ENCODE assay signal across 1 cellular context in the genomic region with DNA sequence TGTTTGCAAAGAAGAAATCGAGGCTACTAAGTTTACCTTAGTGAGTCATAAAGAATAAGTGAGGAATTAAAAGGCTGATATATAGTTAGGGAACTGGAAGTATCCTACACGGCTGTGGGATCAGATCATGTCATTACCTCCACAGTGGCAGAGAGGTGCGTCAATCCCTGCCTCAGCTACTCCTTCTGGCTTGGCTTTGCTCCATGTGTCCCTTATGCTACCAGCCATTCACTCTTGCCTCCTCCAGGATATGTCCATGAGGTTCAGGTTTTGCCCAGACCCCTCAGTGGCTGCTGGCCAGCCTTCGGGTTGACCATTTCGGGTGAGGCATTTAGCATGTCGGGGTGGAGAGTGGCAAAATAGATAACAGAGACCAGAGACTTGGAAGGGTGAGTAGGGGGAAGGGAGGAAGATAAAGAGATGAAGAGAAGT.
TF ChIP-seq lines count a peak whose summit lies in the region.

No MANE protein-coding gene starts in this region.

TF ChIP-seq in K562, 482 proteins besides CTCF, POLR2A, EP300 and RAD21 (continued from another document and continues in another):
- TF ChIP-seq, protein P1, sequence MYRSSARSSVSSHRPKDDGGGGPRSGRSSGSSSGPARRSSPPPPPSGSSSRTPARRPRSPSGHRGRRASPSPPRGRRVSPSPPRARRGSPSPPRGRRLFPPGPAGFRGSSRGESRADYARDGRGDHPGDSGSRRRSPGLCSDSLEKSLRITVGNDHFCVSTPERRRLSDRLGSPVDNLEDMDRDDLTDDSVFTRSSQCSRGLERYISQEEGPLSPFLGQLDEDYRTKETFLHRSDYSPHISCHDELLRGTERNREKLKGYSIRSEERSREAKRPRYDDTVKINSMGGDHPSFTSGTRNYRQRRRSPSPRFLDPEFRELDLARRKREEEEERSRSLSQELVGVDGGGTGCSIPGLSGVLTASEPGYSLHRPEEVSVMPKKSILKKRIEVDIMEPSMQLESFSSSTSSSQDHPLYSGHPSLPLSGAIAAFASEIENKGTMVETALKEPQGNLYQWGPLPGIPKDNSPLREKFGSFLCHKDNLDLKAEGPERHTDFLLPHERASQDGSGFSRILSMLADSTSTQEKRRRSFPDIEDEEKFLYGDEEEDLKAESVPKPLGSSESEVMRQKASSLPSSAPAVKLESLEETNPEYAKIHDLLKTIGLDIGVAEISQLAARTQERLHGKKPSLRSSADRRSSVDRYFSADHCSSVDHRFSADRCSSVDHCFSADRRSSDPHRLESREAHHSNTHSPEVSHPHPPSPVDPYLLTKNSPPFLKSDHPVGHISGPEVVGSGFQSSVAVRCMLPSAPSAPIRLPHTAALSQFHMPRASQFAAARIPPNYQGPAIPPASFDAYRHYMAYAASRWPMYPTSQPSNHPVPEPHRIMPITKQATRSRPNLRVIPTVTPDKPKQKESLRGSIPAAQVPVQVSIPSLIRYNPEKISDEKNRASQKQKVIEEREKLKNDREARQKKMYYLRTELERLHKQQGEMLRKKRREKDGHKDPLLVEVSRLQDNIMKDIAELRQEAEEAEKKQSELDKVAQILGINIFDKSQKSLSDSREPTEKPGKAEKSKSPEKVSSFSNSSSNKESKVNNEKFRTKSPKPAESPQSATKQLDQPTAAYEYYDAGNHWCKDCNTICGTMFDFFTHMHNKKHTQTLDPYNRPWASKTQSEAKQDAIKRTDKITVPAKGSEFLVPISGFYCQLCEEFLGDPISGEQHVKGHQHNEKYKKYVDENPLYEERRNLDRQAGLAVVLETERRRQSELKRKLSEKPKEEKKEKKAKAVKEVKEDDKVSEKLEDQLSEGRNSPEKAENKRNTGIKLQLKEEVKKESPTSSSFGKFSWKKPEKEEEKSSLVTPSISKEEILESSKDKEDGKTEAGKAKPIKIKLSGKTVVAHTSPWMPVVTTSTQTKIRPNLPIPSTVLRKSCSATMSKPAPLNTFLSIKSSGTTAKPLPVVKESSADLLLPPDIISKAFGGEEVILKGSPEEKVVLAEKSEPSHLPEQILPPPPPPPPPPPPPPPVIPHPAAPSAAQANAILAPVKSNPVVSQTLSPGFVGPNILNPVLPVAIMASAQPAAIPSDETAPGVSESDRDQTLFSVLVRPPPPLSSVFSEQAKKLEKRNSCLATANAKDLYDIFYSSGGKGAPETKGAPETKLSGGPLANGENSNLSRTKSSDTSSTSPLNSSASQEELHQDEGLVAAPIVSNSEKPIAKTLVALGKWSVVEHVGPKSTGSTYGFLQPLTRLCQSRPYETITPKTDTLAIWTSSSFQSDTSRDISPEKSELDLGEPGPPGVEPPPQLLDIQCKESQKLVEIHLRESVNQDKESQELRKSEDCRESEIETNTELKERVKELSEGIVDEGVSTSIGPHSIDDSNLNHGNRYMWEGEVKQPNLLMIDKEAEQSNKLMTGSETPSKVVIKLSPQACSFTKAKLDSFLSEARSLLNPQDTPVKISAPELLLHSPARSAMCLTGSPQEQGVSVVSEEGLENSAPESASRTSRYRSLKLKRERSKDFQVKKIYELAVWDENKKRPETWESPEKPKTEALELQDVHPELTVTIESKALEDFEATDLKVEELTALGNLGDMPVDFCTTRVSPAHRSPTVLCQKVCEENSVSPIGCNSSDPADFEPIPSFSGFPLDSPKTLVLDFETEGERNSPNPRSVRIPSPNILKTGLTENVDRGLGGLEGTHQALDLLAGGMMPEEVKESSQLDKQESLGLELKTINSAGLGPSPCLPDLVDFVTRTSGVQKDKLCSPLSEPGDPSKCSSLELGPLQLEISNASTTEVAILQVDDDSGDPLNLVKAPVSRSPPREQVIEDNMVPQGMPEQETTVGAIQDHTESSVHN (IDR thresholded peaks at IDR 0.05; ENCODE audit: borderline replicate concordance in 1 of 2, low read depth in 1 of 2): no peak
- no peak for TF ChIP-seq COPS2 (conservative IDR thresholded peaks at IDR 0.05)
- TF ChIP-seq, protein P2, sequence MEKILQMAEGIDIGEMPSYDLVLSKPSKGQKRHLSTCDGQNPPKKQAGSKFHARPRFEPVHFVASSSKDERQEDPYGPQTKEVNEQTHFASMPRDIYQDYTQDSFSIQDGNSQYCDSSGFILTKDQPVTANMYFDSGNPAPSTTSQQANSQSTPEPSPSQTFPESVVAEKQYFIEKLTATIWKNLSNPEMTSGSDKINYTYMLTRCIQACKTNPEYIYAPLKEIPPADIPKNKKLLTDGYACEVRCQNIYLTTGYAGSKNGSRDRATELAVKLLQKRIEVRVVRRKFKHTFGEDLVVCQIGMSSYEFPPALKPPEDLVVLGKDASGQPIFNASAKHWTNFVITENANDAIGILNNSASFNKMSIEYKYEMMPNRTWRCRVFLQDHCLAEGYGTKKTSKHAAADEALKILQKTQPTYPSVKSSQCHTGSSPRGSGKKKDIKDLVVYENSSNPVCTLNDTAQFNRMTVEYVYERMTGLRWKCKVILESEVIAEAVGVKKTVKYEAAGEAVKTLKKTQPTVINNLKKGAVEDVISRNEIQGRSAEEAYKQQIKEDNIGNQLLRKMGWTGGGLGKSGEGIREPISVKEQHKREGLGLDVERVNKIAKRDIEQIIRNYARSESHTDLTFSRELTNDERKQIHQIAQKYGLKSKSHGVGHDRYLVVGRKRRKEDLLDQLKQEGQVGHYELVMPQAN (IDR thresholded peaks at IDR 0.05; ENCODE audit: borderline replicate concordance): no peak
- peak in 1 of 2 experiments; percentile 52; a peak in 2 of 4 replicates for TF ChIP-seq TBL1XR1 (IDR thresholded peaks at IDR 0.05; ENCODE audit: low read length in 2 of 2)
- TF ChIP-seq NCOA6 (IDR thresholded peaks at IDR 0.05): no peak
- no peak for TF ChIP-seq TBP (optimal IDR thresholded peaks at IDR 0.05; ENCODE audit: low read depth, low read length)
- no peak for TF ChIP-seq TARDBP (IDR thresholded peaks at IDR 0.05)
- TF ChIP-seq, protein P3, sequence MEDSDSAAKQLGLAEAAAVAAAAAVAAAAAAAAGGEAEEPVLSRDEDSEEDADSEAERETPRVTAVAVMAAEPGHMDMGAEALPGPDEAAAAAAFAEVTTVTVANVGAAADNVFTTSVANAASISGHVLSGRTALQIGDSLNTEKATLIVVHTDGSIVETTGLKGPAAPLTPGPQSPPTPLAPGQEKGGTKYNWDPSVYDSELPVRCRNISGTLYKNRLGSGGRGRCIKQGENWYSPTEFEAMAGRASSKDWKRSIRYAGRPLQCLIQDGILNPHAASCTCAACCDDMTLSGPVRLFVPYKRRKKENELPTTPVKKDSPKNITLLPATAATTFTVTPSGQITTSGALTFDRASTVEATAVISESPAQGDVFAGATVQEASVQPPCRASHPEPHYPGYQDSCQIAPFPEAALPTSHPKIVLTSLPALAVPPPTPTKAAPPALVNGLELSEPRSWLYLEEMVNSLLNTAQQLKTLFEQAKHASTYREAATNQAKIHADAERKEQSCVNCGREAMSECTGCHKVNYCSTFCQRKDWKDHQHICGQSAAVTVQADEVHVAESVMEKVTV (CRISPR knock-in tag; IDR thresholded peaks at IDR 0.05): no peak
- TF ChIP-seq, protein P4, sequence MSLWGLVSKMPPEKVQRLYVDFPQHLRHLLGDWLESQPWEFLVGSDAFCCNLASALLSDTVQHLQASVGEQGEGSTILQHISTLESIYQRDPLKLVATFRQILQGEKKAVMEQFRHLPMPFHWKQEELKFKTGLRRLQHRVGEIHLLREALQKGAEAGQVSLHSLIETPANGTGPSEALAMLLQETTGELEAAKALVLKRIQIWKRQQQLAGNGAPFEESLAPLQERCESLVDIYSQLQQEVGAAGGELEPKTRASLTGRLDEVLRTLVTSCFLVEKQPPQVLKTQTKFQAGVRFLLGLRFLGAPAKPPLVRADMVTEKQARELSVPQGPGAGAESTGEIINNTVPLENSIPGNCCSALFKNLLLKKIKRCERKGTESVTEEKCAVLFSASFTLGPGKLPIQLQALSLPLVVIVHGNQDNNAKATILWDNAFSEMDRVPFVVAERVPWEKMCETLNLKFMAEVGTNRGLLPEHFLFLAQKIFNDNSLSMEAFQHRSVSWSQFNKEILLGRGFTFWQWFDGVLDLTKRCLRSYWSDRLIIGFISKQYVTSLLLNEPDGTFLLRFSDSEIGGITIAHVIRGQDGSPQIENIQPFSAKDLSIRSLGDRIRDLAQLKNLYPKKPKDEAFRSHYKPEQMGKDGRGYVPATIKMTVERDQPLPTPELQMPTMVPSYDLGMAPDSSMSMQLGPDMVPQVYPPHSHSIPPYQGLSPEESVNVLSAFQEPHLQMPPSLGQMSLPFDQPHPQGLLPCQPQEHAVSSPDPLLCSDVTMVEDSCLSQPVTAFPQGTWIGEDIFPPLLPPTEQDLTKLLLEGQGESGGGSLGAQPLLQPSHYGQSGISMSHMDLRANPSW (CRISPR knock-in tag; IDR thresholded peaks at IDR 0.05): no peak
- peak; percentile 58 for TF ChIP-seq DMBX1 (CRISPR knock-in tag; IDR thresholded peaks at IDR 0.05; ENCODE audit: borderline replicate concordance)
- no peak for TF ChIP-seq HSF4 (CRISPR knock-in tag; IDR thresholded peaks at IDR 0.05; ENCODE audit: borderline replicate concordance)
- TF ChIP-seq, protein P5, sequence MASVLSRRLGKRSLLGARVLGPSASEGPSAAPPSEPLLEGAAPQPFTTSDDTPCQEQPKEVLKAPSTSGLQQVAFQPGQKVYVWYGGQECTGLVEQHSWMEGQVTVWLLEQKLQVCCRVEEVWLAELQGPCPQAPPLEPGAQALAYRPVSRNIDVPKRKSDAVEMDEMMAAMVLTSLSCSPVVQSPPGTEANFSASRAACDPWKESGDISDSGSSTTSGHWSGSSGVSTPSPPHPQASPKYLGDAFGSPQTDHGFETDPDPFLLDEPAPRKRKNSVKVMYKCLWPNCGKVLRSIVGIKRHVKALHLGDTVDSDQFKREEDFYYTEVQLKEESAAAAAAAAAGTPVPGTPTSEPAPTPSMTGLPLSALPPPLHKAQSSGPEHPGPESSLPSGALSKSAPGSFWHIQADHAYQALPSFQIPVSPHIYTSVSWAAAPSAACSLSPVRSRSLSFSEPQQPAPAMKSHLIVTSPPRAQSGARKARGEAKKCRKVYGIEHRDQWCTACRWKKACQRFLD (CRISPR knock-in tag; IDR thresholded peaks at IDR 0.05): no peak; the same call in 1 of the 2 replicates
- TF ChIP-seq, protein P6, sequence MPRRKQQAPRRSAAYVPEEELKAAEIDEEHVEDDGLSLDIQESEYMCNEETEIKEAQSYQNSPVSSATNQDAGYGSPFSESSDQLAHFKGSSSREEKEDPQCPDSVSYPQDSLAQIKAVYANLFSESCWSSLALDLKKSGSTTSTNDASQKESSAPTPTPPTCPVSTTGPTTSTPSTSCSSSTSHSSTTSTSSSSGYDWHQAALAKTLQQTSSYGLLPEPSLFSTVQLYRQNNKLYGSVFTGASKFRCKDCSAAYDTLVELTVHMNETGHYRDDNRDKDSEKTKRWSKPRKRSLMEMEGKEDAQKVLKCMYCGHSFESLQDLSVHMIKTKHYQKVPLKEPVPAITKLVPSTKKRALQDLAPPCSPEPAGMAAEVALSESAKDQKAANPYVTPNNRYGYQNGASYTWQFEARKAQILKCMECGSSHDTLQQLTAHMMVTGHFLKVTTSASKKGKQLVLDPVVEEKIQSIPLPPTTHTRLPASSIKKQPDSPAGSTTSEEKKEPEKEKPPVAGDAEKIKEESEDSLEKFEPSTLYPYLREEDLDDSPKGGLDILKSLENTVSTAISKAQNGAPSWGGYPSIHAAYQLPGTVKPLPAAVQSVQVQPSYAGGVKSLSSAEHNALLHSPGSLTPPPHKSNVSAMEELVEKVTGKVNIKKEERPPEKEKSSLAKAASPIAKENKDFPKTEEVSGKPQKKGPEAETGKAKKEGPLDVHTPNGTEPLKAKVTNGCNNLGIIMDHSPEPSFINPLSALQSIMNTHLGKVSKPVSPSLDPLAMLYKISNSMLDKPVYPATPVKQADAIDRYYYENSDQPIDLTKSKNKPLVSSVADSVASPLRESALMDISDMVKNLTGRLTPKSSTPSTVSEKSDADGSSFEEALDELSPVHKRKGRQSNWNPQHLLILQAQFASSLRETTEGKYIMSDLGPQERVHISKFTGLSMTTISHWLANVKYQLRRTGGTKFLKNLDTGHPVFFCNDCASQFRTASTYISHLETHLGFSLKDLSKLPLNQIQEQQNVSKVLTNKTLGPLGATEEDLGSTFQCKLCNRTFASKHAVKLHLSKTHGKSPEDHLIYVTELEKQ (CRISPR knock-in tag; IDR thresholded peaks at IDR 0.05): no peak; the same call in 1 of the 2 replicates
- 0 out of 2 replicates have a peak, but pooled peaks have one; percentile 72 for TF ChIP-seq ELF4 (CRISPR knock-in tag; IDR thresholded peaks at IDR 0.05)
